ENCODE assay signal across 8 cellular contexts in genomic region chr3:186931487-186932280, GRCh38. TPM values are rescaled to one million over a fixed set of nuclear protein-coding genes. Genes with fewer than 3 reads are reported as not detected.
A peak's percentile ranks its signal among the peaks of the same experiment; 100 is the strongest.
DNase-seq lines count a peak whose midpoint lies in the region; ATAC-seq and TF ChIP-seq lines count a peak whose summit lies in the region.

No MANE protein-coding gene starts in this region.

- DNase-seq in NCI-H2227 treated with DMSO at 0.1 percent for 48 hours (lab: John Stamatoyannopoulos, UW) (peak; percentile 39), fibroblast of the aortic adventitia (ENCODE audit: low read depth) (peak; percentile 32)
- peak; percentile 85 to 86 for DNase-seq in activated T-cell treated with anti-CD3 and anti-CD28 coated beads, Interleukin-2, amount 50 U/mL, for 48 hours

- H3K4me3 ChIP-seq in fibroblast of the aortic adventitia (ENCODE audit: low read depth, low read length) (peak overlapping the region; percentile 75), neutrophil (ENCODE audit: low read depth in 1 of 2, low read length in 1 of 2) (peak overlapping the region; percentile 59 to 91), thymus (ENCODE audit: low read length) (peak overlapping the region; percentile 85)

- no peak for TF ChIP-seq CTCF in fibroblast of the aortic adventitia (IDR thresholded peaks at IDR 0.05; ENCODE audit: insufficient read depth, low read length)
- TF ChIP-seq CTCF in neutrophil (IDR thresholded peaks at IDR 0.05): no peak

- H3K27ac ChIP-seq in neutrophil (peak overlapping the region; percentile 87), thymus (ENCODE audit: low read depth) (peak overlapping the region; percentile 73)

- H3K27me3 ChIP-seq in neutrophil: no peaks in the 10 kb centered on the region
- no peaks in the 10 kb centered on the region for H3K27me3 ChIP-seq in thymus (ENCODE audit: control insufficient read depth, insufficient read depth)

- H3K36me3 ChIP-seq in ES-I3 (ENCODE audit: insufficient read depth, low read length) (0 out of 2 replicates have a peak, but pooled peaks cover 9% of the 10 kb centered on the region), neutrophil (no peaks in the 10 kb centered on the region), thymus (ENCODE audit: control insufficient read depth, insufficient read depth) (no peaks in the 10 kb centered on the region)

- H3K4me1 ChIP-seq in ES-I3 (ENCODE audit: insufficient read depth, low read length): peaks cover 16% of the 10 kb centered on the region
- H3K4me1 ChIP-seq in neutrophil (ENCODE audit: control insufficient read depth in 1 of 2, insufficient read depth in 1 of 2, low read depth in 1 of 2, low read length in 1 of 2): peaks cover 30 to 38% of the 10 kb centered on the region in 2 experiments
- H3K4me1 ChIP-seq in thymus (ENCODE audit: control insufficient read depth, insufficient read depth, low read length): peaks cover 4% of the 10 kb centered on the region

- ATAC-seq in HG02610 (IDR thresholded peaks at IDR 0.05; ENCODE audit: unreplicated experiment) (peak; percentile 31), GM19397 (IDR thresholded peaks at IDR 0.05; ENCODE audit: unreplicated experiment) (no peak)

- H3K9me3 ChIP-seq in ES-I3 (ENCODE audit: control insufficient read depth, insufficient read depth, low read length): no peaks in the 10 kb centered on the region; the same call in 1 of the 2 replicates
- H3K9me3 ChIP-seq in neutrophil: no peaks in the 10 kb centered on the region
- no peaks in the 10 kb centered on the region for H3K9me3 ChIP-seq in thymus (ENCODE audit: control insufficient read depth)

- 1% methylated on average over 35 of the region's 35 CpGs for WGBS in thymus

- H3K9ac ChIP-seq in ES-I3 (ENCODE audit: low read depth, low read length): peak overlapping the region; percentile 90

RNA-seq across cellular contexts. Expression of gene ST6GAL1, which starts 1.4 kb away (rescaled TPM):
- total RNA-seq in fibroblast of the aortic adventitia (ENCODE audit: low replicate concordance): 3.3 and 10.5 TPM in 2 replicates
- 37.6 TPM for polyA plus RNA-seq in thymus

Comparison
In these comparisons a context has a peak if more than half of its experiments do, and no peak if none do; other contexts are left out.
1. DNase-seq: peak in every context shown above with its lines; median percentile 86 in activated T-cell treated with anti-CD3 and anti-CD28 coated beads, Interleukin-2, amount 50 U/mL, for 48 hours; 39 in NCI-H2227 treated with DMSO at 0.1 percent for 48 hours; 32 in fibroblast of the aortic adventitia.